Comparison of ENCODE assay signal across 10 cellular contexts in the genomic region with DNA sequence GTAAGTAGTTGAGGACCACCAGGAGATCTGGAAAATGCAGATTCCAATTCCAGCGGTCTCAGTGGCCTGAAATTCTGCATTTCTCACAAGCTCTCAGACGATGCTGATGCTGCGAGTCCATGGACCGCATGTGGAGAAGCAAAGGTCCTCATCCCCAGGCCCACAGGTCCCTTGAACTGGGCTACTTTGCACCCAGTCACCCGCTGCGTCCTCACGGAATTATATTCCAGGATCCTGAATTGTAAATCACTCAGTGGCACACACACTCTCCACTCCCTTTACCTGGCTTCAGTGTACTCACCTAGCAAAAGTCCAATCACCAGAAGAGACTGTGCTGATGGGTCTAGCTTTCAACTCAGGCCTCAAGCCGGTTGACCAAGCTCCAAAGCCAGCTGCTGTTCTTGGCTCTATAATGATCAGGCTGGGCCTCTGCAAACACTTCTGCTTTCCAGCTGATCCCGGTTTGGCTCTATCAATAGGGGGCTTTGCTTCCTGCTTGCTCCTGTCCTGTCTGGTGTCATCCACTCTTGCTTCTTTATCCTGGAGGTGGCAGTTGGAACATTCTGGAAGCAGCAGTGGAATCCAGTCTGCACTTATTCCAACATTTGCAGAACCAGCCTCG. TPM values are rescaled to one million over a fixed set of nuclear protein-coding genes. Genes with fewer than 3 reads are reported as not detected.
DNase-seq lines count a peak whose midpoint lies in the region; ATAC-seq and TF ChIP-seq lines count a peak whose summit lies in the region.
"Had no signal": no experiment of that assay in that cellular context is flagged by ENCODE, and none has a peak within 500 bp of the region (broad histone marks: within the 10 kb centered on the region; RNA-seq: fewer than 3 reads in every experiment).

No MANE protein-coding gene starts in this region.

- TF ChIP-seq POLR2A in Peyer's patch (IDR thresholded peaks at IDR 0.05) (no peak), prostate gland (IDR thresholded peaks at IDR 0.05) (no peak)

- DNase-seq in Peyer's patch, result no peak
- no peak for DNase-seq in epithelial cell of prostate (ENCODE audit: low read depth, low spot score)
- DNase-seq in prostate gland (ENCODE audit: low spot score), result no peak
- DNase-seq in ecto neural progenitor cell (ENCODE audit: low spot score), result no peak
- DNase-seq in left colon, result no peak
- no peak for DNase-seq in NK-92 (lab: John Stamatoyannopoulos, UW; ENCODE audit: unreplicated experiment)
- DNase-seq in activated CD4-positive, CD25-positive, alpha-beta regulatory T cell (lab: John Stamatoyannopoulos, UW), result no peak

- H3K4me1 ChIP-seq in Peyer's patch (peaks cover 0 to 31% (median 18%) of the 10 kb centered on the region in 4 donors), prostate gland (replicated peaks) (peaks cover 4% of the 10 kb centered on the region)

- H3K9me3 ChIP-seq in Peyer's patch (no peaks in the 10 kb centered on the region), prostate gland (no peaks in the 10 kb centered on the region)

- H3K4me3 ChIP-seq in GM08714 (ENCODE audit: low read length) (peak overlapping the region; percentile 55; the same call in 1 of the 2 replicates), Peyer's patch (peak overlapping the region; percentile 81 to 100 (median 91)), prostate gland (peak overlapping the region; percentile 97 to 98)

- no peak for TF ChIP-seq CTCF in Peyer's patch (IDR thresholded peaks at IDR 0.05)
- no peak for TF ChIP-seq CTCF in prostate gland (IDR thresholded peaks at IDR 0.05)

- intact Hi-C loops in prostate gland (cut with DNase I) (no loop called here), left colon (cut with DNase I, micrococcal nuclease) (no loop called here)

- peak overlapping the region; percentile 67 to 83 (median 79) for H3K27ac ChIP-seq in Peyer's patch
- H3K27ac ChIP-seq in epithelial cell of prostate, result peak overlapping the region; percentile 69
- H3K27ac ChIP-seq in prostate gland, result peak overlapping the region; percentile 57 to 67

- WGBS in prostate gland, result 56% methylated on average over 10 of the region's 10 CpGs

- no peak for ATAC-seq in left colon

- no peaks in the 10 kb centered on the region for H3K27me3 ChIP-seq in Peyer's patch
- H3K27me3 ChIP-seq in prostate gland (replicated peaks; ENCODE audit: insufficient read depth), result no peaks in the 10 kb centered on the region

- H3K36me3 ChIP-seq in Peyer's patch (peaks cover 0 to 13% (median 0%) of the 10 kb centered on the region in 3 donors), prostate gland (no peaks in the 10 kb centered on the region)

RNA-seq across cellular contexts. Expression of gene RPL22, which starts 0.9 kb away (rescaled TPM):
- total RNA-seq in Peyer's patch (100 to 1,000 TPM in 2 of 4 donors, 10 to 100 TPM in 2; 78.1 to 170 (median 99.0) TPM), prostate gland (100 to 1,000 TPM; 121 to 213 TPM), left colon (100 to 1,000 TPM; 297 to 352 TPM)

RNA-seq across cellular contexts. Expression of gene RNF207, which starts 5.6 kb away (rescaled TPM):
- total RNA-seq in Peyer's patch (100 to 1,000 TPM in 3 of 4 donors, 10 to 100 TPM in 1; 56.9 to 153 (median 118) TPM), prostate gland (10 to 100 TPM; 45.7 to 47.4 TPM), left colon (10 to 100 TPM; 40.8 to 65.3 TPM)

RNA-seq across cellular contexts. Expression of gene CHD5, which starts 20.2 kb away (rescaled TPM):
- total RNA-seq in Peyer's patch (under 1 TPM; under 0.01 to 0.66 (median 0.22) TPM), prostate gland (10 to 100 TPM in 1 of 2 donors, 1 to 10 TPM in 1; 4.9 to 17.0 TPM), left colon (under 1 TPM; 0.18 to 0.20 TPM)

RNA-seq across cellular contexts. Expression of gene ICMT, which starts 35.5 kb away (rescaled TPM):
- 100 to 1,000 TPM in 1 of 4 donors, 10 to 100 TPM in 3; 26.4 to 109 (median 63.8) TPM for total RNA-seq in Peyer's patch
- 10 to 100 TPM; 54.2 to 58.3 TPM for total RNA-seq in prostate gland
- 10 to 100 TPM; 59.6 to 69.7 TPM for total RNA-seq in left colon

RNA-seq across cellular contexts. Expression of gene HES3, which starts 43.7 kb away (rescaled TPM):
- not detected for total RNA-seq in Peyer's patch
- not detected for total RNA-seq in prostate gland
- total RNA-seq in left colon, result not detected
- total RNA-seq: LHCN-M2, renal cortical epithelial cell had no signal
